12 cellular contexts compared by ENCODE assay signal in the genomic region with DNA sequence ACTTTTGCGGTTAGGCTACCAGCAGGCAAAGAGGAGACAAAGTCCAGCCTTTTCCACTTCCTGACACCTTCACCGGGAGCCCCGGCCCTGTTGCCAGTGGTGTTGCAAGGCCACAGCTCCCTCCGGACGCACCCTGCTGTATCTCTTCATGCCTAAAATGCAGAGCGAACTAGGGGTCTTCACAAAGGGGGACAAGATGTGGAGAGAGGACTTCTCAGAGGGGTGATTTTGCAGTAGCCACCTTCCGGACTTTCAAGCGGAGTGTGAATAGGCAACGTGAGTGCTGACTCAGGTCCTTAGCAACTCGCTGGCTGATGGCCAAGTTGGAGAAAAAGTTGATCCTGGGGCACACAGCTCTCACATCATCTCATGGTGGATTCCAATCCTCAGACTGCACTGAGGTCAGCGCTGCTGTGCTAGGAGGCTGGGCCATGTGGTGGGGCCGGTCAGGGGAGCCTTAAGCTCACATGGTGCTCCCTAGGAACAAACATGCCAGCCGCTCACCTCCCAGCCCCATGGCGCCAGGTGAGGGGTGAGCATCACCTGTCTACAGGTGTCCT.
A peak's percentile ranks its signal among the peaks of the same experiment; 100 is the strongest.
DNase-seq lines count a peak whose midpoint lies in the region; TF ChIP-seq lines count a peak whose summit lies in the region.
"Had no signal": no experiment of that assay in that cellular context is flagged by ENCODE, and none has a peak within 500 bp of the region (broad histone marks: within the 10 kb centered on the region; RNA-seq: fewer than 3 reads in every experiment).

No MANE protein-coding gene starts in this region.

- POLR2A ChIA-PET in AG04450 (lab: Yijun Ruan, JAX) (interaction anchor here (0.7 kb wide), 1 partner anchor 22 kb away, joined by 3 read pairs; no protein-coding TSS in a partner anchor), HEK293T (lab: Yijun Ruan, JAX) (no interaction called here)

- no peaks in the 10 kb centered on the region for H3K27me3 ChIP-seq in AG04450 (ENCODE audit: control insufficient read depth, insufficient read depth, low read length)
- H3K27me3 ChIP-seq: body of pancreas, upper lobe of left lung had no signal

- H3K4me3 ChIP-seq in AG04450 (ENCODE audit: low read depth, low read length): no peak overlapping the region
- no peak overlapping the region for H3K4me3 ChIP-seq in astrocyte of the cerebellum (ENCODE audit: low read depth, low read length)
- H3K4me3 ChIP-seq: body of pancreas, upper lobe of left lung had no signal

- DNase-seq in AG04450 (ENCODE audit: low read depth, low spot score): peak; percentile 72
- peak; percentile 83 for DNase-seq in HT-29 (ENCODE audit: low spot score)
- DNase-seq in astrocyte of the cerebellum (ENCODE audit: low read depth): peak; percentile 54
- peak; percentile 88 for DNase-seq in kidney tubule cell (ENCODE audit: low spot score)
- DNase-seq in NCI-H1105 (lab: John Stamatoyannopoulos, UW): no peak
- DNase-seq in NK-92 treated with Interleukin-12 subunit alpha and Interleukin-12 subunit beta, amount 100 ng/mL, for 24 hours (lab: John Stamatoyannopoulos, UW): no peak
- no peak for DNase-seq in inferior parietal cortex (ENCODE audit: extremely low spot score)
- no peak for DNase-seq in HEK293T (ENCODE audit: extremely low spot score)
- DNase-seq: activated T-cell treated with anti-CD3 and anti-CD28 coated beads, Interleukin-2, amount 50 U/mL, for 24 hours; AML-193; upper lobe of left lung had no signal

- H3K27ac ChIP-seq in AG04450 (ENCODE audit: low read depth, low read length): no peak overlapping the region
- H3K27ac ChIP-seq: body of pancreas, upper lobe of left lung had no signal

- in situ Hi-C loops in astrocyte of the cerebellum (cut with HindIII; ENCODE audit: low sequenced_read_pairs): no loop called here

- no peaks in the 10 kb centered on the region; the same call in 1 of the 2 replicates for H3K9me3 ChIP-seq in AG04450 (ENCODE audit: control insufficient read depth, insufficient read depth, low read length)
- H3K9me3 ChIP-seq: body of pancreas, upper lobe of left lung had no signal

- no peak for TF ChIP-seq CTCF in AG04450 (IDR thresholded peaks at IDR 0.05; ENCODE audit: low read depth, low read length)
- no peak for TF ChIP-seq CTCF in astrocyte of the cerebellum (IDR thresholded peaks at IDR 0.05; ENCODE audit: low read depth, low read length, missing control alignments)

- CTCF ChIA-PET in AG04450 (lab: Charles Lee): interaction anchor here (0.7 kb wide), 1 partner anchor 25 kb away, joined by 3 read pairs; no protein-coding TSS in a partner anchor
- CTCF ChIA-PET in HEK293T (lab: Yijun Ruan, JAX): no interaction called here

TF ChIP-seq in HEK293T, 16 proteins besides CTCF, POLR2A, EP300 and RAD21:
- TF ChIP-seq NFRKB (IDR thresholded peaks at IDR 0.05): no peak
- no peak for TF ChIP-seq SP1 (IDR thresholded peaks at IDR 0.05)
- TF ChIP-seq SUZ12 (IDR thresholded peaks at IDR 0.05): no peak
- TF ChIP-seq FOXM1 (IDR thresholded peaks at IDR 0.05; ENCODE audit: borderline replicate concordance): no peak
- TF ChIP-seq LEF1 (IDR thresholded peaks at IDR 0.05; ENCODE audit: borderline replicate concordance): no peak
- no peak for TF ChIP-seq L3MBTL2 (conservative IDR thresholded peaks at IDR 0.05)
- TF ChIP-seq FOXA1 (IDR thresholded peaks at IDR 0.05): no peak
- no peak for TF ChIP-seq ELF4 (IDR thresholded peaks at IDR 0.05)
- no peak for TF ChIP-seq CTBP1 (IDR thresholded peaks at IDR 0.05; ENCODE audit: borderline replicate concordance)
- no peak for TF ChIP-seq ZNF384 (IDR thresholded peaks at IDR 0.05)
- TF ChIP-seq BHLHE40 (IDR thresholded peaks at IDR 0.05; ENCODE audit: borderline replicate concordance): no peak
- no peak for TF ChIP-seq TARDBP (IDR thresholded peaks at IDR 0.05)
- no peak for TF ChIP-seq FOXK2 (IDR thresholded peaks at IDR 0.05)
- no peak for TF ChIP-seq ARNT (IDR thresholded peaks at IDR 0.05)
- TF ChIP-seq HDGF (IDR thresholded peaks at IDR 0.05; ENCODE audit: borderline replicate concordance): no peak
- TF ChIP-seq PKNOX1 (IDR thresholded peaks at IDR 0.05): no peak

Comparison
In these comparisons a context has a peak if more than half of its experiments do, and no peak if none do; other contexts are left out.
1. DNase-seq: peak in AG04450 (single experiment), HT-29 (single experiment), astrocyte of the cerebellum (single experiment) and kidney tubule cell (single experiment); none in NCI-H1105 (single experiment), NK-92 treated with Interleukin-12 subunit alpha and Interleukin-12 subunit beta, amount 100 ng/mL, for 24 hours (single experiment), inferior parietal cortex (single experiment) and HEK293T (single experiment).